ENCODE assay signal across 1 cellular context in the genomic region with DNA sequence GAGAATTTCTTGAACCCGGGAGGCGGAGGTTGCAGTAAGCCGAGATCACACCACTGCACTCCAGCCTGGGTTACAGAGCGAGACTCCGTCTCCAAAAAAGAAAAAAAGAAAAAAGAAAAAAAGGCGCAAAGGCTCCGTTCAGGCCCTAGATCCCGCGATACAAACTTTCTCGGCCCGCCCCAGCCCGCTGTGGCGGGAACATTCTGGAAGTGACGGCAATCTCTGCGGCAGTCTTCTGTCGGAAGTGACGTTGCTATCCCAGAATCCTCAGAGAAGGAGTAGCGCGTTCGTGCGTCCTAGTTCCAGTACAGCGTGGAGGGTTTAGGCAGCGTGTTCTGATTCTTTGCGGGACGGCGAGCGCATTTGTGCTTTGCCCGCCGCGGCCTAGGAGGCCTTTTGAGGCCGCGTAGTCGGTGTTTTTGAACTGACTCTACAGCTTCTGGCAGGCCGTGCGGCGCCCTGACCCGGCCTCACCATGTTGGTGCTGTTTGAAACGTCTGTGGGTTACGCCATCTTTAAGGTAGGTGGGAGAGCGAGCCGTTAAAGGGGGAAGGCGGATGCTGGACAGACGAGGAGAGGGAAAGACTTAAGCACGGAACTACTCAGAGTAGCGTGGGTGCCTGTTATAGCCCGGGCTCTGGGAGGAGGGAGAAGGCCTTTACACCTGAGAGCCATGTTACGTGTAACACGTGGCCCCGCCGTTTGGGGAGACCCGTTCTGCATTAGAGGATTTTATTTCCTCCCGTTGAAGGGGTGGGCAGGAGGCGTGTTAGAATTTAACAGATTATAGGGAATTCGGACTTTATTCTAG.
TF ChIP-seq lines count a peak whose summit lies in the region.

Gene NOP58 (plus strand): TSS at position 297 of the 811 bp plus-strand sequence. CDS start 179 bp downstream, at position 476.

TF ChIP-seq in K562, 482 proteins besides CTCF, POLR2A, EP300 and RAD21 (continued from another document and continues in another):
- TF ChIP-seq, protein P1, sequence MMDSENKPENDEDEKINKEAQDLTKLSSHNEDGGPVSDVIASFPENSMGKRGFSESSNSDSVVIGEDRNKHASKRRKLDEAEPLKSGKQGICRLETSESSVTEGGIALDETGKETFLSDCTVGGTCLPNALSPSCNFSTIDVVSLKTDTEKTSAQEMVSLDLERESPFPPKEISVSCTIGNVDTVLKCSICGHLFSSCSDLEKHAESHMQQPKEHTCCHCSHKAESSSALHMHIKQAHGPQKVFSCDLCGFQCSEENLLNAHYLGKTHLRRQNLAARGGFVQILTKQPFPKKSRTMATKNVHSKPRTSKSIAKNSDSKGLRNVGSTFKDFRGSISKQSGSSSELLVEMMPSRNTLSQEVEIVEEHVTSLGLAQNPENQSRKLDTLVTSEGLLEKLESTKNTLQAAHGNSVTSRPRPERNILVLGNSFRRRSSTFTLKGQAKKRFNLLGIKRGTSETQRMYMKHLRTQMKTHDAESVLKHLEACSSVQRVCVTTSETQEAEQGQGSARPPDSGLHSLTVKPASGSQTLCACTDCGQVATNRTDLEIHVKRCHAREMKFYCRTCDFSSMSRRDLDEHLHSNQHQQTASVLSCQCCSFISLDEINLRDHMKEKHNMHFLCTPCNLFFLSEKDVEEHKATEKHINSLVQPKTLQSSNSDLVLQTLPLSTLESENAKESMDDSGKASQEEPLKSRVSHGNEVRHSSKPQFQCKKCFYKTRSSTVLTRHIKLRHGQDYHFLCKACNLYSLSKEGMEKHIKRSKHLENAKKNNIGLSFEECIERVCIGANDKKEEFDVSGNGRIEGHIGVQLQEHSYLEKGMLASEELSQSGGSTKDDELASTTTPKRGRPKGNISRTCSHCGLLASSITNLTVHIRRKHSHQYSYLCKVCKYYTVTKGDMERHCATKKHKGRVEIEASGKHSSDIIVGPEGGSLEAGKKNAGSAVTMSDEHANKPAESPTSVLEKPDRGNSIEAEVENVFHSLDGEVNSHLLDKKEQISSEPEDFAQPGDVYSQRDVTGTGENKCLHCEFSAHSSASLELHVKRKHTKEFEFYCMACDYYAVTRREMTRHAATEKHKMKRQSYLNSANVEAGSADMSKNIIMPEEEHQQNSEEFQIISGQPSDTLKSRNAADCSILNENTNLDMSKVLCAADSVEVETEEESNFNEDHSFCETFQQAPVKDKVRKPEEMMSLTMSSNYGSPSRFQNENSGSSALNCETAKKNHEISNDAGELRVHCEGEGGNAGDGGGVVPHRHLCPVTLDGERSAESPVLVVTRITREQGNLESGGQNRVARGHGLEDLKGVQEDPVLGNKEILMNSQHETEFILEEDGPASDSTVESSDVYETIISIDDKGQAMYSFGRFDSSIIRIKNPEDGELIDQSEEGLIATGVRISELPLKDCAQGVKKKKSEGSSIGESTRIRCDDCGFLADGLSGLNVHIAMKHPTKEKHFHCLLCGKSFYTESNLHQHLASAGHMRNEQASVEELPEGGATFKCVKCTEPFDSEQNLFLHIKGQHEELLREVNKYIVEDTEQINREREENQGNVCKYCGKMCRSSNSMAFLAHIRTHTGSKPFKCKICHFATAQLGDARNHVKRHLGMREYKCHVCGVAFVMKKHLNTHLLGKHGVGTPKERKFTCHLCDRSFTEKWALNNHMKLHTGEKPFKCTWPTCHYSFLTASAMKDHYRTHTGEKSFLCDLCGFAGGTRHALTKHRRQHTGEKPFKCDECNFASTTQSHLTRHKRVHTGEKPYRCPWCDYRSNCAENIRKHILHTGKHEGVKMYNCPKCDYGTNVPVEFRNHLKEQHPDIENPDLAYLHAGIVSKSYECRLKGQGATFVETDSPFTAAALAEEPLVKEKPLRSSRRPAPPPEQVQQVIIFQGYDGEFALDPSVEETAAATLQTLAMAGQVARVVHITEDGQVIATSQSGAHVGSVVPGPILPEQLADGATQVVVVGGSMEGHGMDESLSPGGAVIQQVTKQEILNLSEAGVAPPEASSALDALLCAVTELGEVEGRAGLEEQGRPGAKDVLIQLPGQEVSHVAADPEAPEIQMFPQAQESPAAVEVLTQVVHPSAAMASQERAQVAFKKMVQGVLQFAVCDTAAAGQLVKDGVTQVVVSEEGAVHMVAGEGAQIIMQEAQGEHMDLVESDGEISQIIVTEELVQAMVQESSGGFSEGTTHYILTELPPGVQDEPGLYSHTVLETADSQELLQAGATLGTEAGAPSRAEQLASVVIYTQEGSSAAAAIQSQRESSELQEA (IDR thresholded peaks at IDR 0.05; ENCODE audit: low read depth), result no peak
- TF ChIP-seq ZNF253 (CRISPR knock-in tag; conservative IDR thresholded peaks at IDR 0.05) (no peak), KLF16 (IDR thresholded peaks at IDR 0.05) (no peak), ZFP30 (CRISPR knock-in tag; IDR thresholded peaks at IDR 0.05; ENCODE audit: borderline replicate concordance) (no peak), ZFP36 (IDR thresholded peaks at IDR 0.05; ENCODE audit: low read depth, low read length, partially characterized antibody) (no peak), KHSRP (IDR thresholded peaks at IDR 0.05) (no peak), ZNF830 (CRISPR knock-in tag; IDR thresholded peaks at IDR 0.05) (no peak), CXXC5 (CRISPR knock-in tag; IDR thresholded peaks at IDR 0.05) (peak; percentile 88), TAF1 (IDR thresholded peaks at IDR 0.05; ENCODE audit: control insufficient read depth, extremely low read depth, insufficient read depth, low read length, severe bottlenecking) (peak; percentile 96), ZFP91 (CRISPR knock-in tag; IDR thresholded peaks at IDR 0.05) (no peak), ZNF551 (CRISPR knock-in tag; IDR thresholded peaks at IDR 0.05) (no peak), LARP7 (IDR thresholded peaks at IDR 0.05) (no peak), NR2F6 (CRISPR knock-in tag; IDR thresholded peaks at IDR 0.05) (no peak), E4F1 (CRISPR knock-in tag; IDR thresholded peaks at IDR 0.05; ENCODE audit: borderline replicate concordance) (no peak), ZC3H8 (IDR thresholded peaks at IDR 0.05) (no peak), DIDO1 (tag; IDR thresholded peaks at IDR 0.05; ENCODE audit: low read depth) (no peak), PKNOX1 (IDR thresholded peaks at IDR 0.05) (peak; percentile 40; the same call in 1 of the 2 replicates), ATF1 (CRISPR knock-in tag; IDR thresholded peaks at IDR 0.05) (no peak), ATF1 (tag; IDR thresholded peaks at IDR 0.05) (peak; percentile 95), OTX1 (CRISPR knock-in tag; IDR thresholded peaks at IDR 0.05) (no peak), HNRNPH1 (optimal IDR thresholded peaks at IDR 0.05; ENCODE audit: low read depth, low read length) (no peak), CHD2 (IDR thresholded peaks at IDR 0.05; ENCODE audit: low read depth, low read length) (peak; percentile 80), GTF2A2 (tag; IDR thresholded peaks at IDR 0.05) (no peak), POLR2B (IDR thresholded peaks at IDR 0.05; ENCODE audit: low read depth, partially characterized antibody) (peak; percentile 94), CCNT2 (IDR thresholded peaks at IDR 0.05; ENCODE audit: borderline replicate concordance, extremely low read depth, insufficient read length, low read depth, low read length) (no peak), HSF4 (CRISPR knock-in tag; IDR thresholded peaks at IDR 0.05; ENCODE audit: borderline replicate concordance) (no peak), FOXK2 (conservative IDR thresholded peaks at IDR 0.05 in 1 of 2, IDR thresholded peaks at IDR 0.05 in 1 of 2; ENCODE audit: low read depth in 2 of 2) (peak in 1 of 2 experiments; percentile 56; a peak in 2 of 4 replicates), POLR2AphosphoS5 (IDR thresholded peaks at IDR 0.05; ENCODE audit: control insufficient read depth, insufficient read depth, low read depth, low read length) (peak; percentile 95), ZNF24 (IDR thresholded peaks at IDR 0.05) (no peak), MEIS2 (IDR thresholded peaks at IDR 0.05; ENCODE audit: partially characterized antibody) (no peak), SAFB (IDR thresholded peaks at IDR 0.05; ENCODE audit: borderline replicate concordance, low read depth, low read length) (no peak), SMC3 (conservative IDR thresholded peaks at IDR 0.05; ENCODE audit: insufficient read depth, low read depth, low read length) (no peak), ZNF311 (CRISPR knock-in tag; IDR thresholded peaks at IDR 0.05) (no peak), CBX8 (IDR thresholded peaks at IDR 0.05; ENCODE audit: borderline replicate concordance, extremely low read depth, low read depth, low read length, poor library complexity, severe bottlenecking) (no peak), RNF2 (IDR thresholded peaks at IDR 0.05) (no peak; the same call in 1 of the 2 replicates), ZNF766 (CRISPR knock-in tag; conservative IDR thresholded peaks at IDR 0.05) (no peak), ZNF445 (CRISPR knock-in tag; IDR thresholded peaks at IDR 0.05; ENCODE audit: low read depth) (no peak), HMG20B (CRISPR knock-in tag; IDR thresholded peaks at IDR 0.05) (no peak), ZNF184 (CRISPR knock-in tag; IDR thresholded peaks at IDR 0.05) (no peak), ZNF280A (IDR thresholded peaks at IDR 0.05; ENCODE audit: low read depth, partially characterized antibody) (no peak), STAT5A (IDR thresholded peaks at IDR 0.05; ENCODE audit: borderline replicate concordance, low read length) (no peak), CBX2 (IDR thresholded peaks at IDR 0.05; ENCODE audit: insufficient read depth, low read length, poor library complexity, severe bottlenecking) (no peak), ILF3 (IDR thresholded peaks at IDR 0.05; ENCODE audit: borderline replicate concordance) (no peak), MEF2A (IDR thresholded peaks at IDR 0.05; ENCODE audit: control insufficient read depth, low read depth, low read length) (no peak)
- TF ChIP-seq, protein P2, sequence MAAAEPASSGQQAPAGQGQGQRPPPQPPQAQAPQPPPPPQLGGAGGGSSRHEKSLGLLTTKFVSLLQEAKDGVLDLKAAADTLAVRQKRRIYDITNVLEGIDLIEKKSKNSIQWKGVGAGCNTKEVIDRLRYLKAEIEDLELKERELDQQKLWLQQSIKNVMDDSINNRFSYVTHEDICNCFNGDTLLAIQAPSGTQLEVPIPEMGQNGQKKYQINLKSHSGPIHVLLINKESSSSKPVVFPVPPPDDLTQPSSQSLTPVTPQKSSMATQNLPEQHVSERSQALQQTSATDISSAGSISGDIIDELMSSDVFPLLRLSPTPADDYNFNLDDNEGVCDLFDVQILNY (CRISPR knock-in tag; IDR thresholded peaks at IDR 0.05), result 0 out of 2 replicates have a peak, but pooled peaks have one; percentile 24
- TF ChIP-seq, protein P3, sequence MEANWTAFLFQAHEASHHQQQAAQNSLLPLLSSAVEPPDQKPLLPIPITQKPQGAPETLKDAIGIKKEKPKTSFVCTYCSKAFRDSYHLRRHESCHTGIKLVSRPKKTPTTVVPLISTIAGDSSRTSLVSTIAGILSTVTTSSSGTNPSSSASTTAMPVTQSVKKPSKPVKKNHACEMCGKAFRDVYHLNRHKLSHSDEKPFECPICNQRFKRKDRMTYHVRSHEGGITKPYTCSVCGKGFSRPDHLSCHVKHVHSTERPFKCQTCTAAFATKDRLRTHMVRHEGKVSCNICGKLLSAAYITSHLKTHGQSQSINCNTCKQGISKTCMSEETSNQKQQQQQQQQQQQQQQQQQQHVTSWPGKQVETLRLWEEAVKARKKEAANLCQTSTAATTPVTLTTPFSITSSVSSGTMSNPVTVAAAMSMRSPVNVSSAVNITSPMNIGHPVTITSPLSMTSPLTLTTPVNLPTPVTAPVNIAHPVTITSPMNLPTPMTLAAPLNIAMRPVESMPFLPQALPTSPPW (CRISPR knock-in tag; IDR thresholded peaks at IDR 0.05), result no peak
